In genomic region chr17:10309003-10309974, GRCh38 we compare ENCODE assay signal across 2 cellular contexts.
TF ChIP-seq lines count a peak whose summit lies in the region.

No MANE protein-coding gene starts in this region.

TF ChIP-seq in GM23338, 12 proteins besides CTCF, POLR2A, EP300 and RAD21:
- TF ChIP-seq EZH2phosphoT487 (IDR thresholded peaks at IDR 0.05; ENCODE audit: unreplicated experiment) (no peak), REST (IDR thresholded peaks at IDR 0.05; ENCODE audit: unreplicated experiment) (no peak), JUNB (IDR thresholded peaks at IDR 0.05; ENCODE audit: unreplicated experiment) (no peak), POLR2AphosphoS5 (IDR thresholded peaks at IDR 0.05; ENCODE audit: low read depth) (no peak), STAT1 (IDR thresholded peaks at IDR 0.05; ENCODE audit: unreplicated experiment) (no peak), ZNF331 (CRISPR knock-in tag; IDR thresholded peaks at IDR 0.05; ENCODE audit: low read depth) (no peak), ZNF114 (CRISPR knock-in tag; IDR thresholded peaks at IDR 0.05) (no peak), CREB1 (CRISPR knock-in tag; IDR thresholded peaks at IDR 0.05; ENCODE audit: low read depth) (no peak), ETS1 (IDR thresholded peaks at IDR 0.05) (no peak)

TF ChIP-seq in H1, 55 proteins besides CTCF, POLR2A, EP300 and RAD21:
- TF ChIP-seq BCL11A (IDR thresholded peaks at IDR 0.05; ENCODE audit: low read depth in 2 of 2, low read length in 2 of 2) (no peak), TCF12 (IDR thresholded peaks at IDR 0.05; ENCODE audit: low read depth, low read length) (no peak), SP1 (IDR thresholded peaks at IDR 0.05; ENCODE audit: low read depth, low read length) (no peak), CEBPB (IDR thresholded peaks at IDR 0.05; ENCODE audit: low read depth, low read length) (no peak), ASH2L (IDR thresholded peaks at IDR 0.05; ENCODE audit: low read length) (no peak), CREB1 (IDR thresholded peaks at IDR 0.05) (no peak), EZH2 (IDR thresholded peaks at IDR 0.05; ENCODE audit: low read depth, low read length, severe bottlenecking) (no peak), RNF2 (IDR thresholded peaks at IDR 0.05; ENCODE audit: borderline replicate concordance, low read depth, low read length, missing control alignments, poor library complexity, severe bottlenecking) (no peak), HDAC6 (IDR thresholded peaks at IDR 0.05; ENCODE audit: low read depth, low read length) (no peak)
